Comparison of ENCODE assay signal across 28 cellular contexts in genomic region chr4:101076032-101076431, GRCh38.
"Had no signal": no experiment of that assay in that cellular context is flagged by ENCODE, and none has a peak within 500 bp of the region (broad histone marks: within the 10 kb centered on the region; RNA-seq: fewer than 3 reads in every experiment).

No MANE protein-coding gene starts in this region.

- H3K4me1 ChIP-seq: esophagus squamous epithelium had no signal

- ATAC-seq: esophagus mucosa, gastrocnemius medialis, heart right ventricle, left cardiac atrium, left lung, left ventricle myocardium superior, lower lobe of right lung, mucosa of descending colon had no signal

- H3K27me3 Mint-ChIP-seq: naive B cell had no signal

- H3K36me3 ChIP-seq: gastrocnemius medialis had no signal

- H3K27ac ChIP-seq: coronary artery, dorsolateral prefrontal cortex, epithelial cell of prostate, esophagus squamous epithelium, gastrocnemius medialis, heart right ventricle, left lung, lower lobe of right lung had no signal

- H3K9me3 ChIP-seq: esophagus squamous epithelium, gastrocnemius medialis, heart right ventricle, left lung, lower lobe of right lung, mucosa of descending colon had no signal

- FAIRE-seq: colon, endometrium, islet of Langerhans, keratinocyte had no signal

- DNase-seq: dermis blood vessel endothelial cell; dorsolateral prefrontal cortex; effector CD4-positive, alpha-beta T cell; effector memory CD4-positive, alpha-beta T cell; erythroblast; esophagus squamous epithelium; foreskin fibroblast; foreskin melanocyte; gastrocnemius medialis; glutamatergic neuron; head of caudate nucleus; heart right ventricle; hippocampal formation; left cardiac atrium; left lung; left ventricle myocardium superior; lower lobe of right lung; mesenchymal stem cell; mucosa of descending colon; naive B cell had no signal

- H3K4me3 ChIP-seq: coronary artery, dorsolateral prefrontal cortex, esophagus squamous epithelium, gastrocnemius medialis, heart right ventricle, left lung, lower lobe of right lung, mucosa of descending colon had no signal

- H3K9me3 Mint-ChIP-seq: mesothelial cell of epicardium, naive B cell had no signal

- H3K27me3 ChIP-seq: dorsolateral prefrontal cortex, esophagus squamous epithelium, gastrocnemius medialis, heart right ventricle, left lung had no signal

- H3K27ac Mint-ChIP-seq: mesothelial cell of epicardium had no signal

- H3K4me3 Mint-ChIP-seq: mesothelial cell of epicardium, naive B cell had no signal
